In the genomic region with DNA sequence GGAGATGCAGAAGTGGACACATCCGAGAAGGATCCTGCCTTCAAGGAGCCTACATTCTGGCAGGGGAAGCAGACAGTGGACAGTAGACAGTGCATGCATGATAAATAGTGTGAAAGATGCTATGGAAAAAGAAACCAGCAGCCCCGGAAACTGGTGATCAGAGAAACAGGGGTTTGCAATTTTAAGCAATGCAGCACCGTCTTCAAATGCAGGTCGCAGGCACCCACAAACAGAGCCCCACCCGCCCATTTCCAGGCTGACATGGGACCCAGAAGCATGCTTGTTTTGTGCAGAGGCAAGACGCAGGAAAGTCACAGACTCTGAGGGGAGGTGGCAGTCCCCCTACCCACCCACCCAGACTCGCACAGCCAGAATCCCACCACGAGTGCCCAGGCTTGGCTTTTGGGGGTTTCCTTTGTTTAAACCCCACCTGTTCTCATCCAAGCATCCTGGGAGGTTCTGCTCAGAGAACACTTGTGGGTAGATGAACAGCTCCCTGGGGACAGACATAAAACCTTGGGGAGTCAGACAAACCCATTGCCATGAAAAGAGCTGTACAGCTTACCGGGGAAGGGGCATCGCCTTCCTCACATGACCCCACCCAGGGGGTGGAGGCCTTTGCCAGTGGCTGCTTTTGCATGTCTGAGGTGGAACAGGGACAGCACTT, we compare ENCODE assay signal across 17 cellular contexts.
DNase-seq lines count a peak whose midpoint lies in the region; ATAC-seq, FAIRE-seq and TF ChIP-seq lines count a peak whose summit lies in the region.
"Had no signal": no experiment of that assay in that cellular context is flagged by ENCODE, and none has a peak within 500 bp of the region (broad histone marks: within the 10 kb centered on the region; RNA-seq: fewer than 3 reads in every experiment).

No MANE protein-coding gene starts in this region.

- H4K20me1 ChIP-seq in HepG2 (ENCODE audit: insufficient read depth, low read length) (no peaks in the 10 kb centered on the region), GM12878 (ENCODE audit: control insufficient read depth, insufficient read depth) (no peaks in the 10 kb centered on the region)

- no peak for TF ChIP-seq POLR2A in HepG2 (IDR thresholded peaks at IDR 0.05; ENCODE audit: insufficient read depth in 1 of 2, low read depth in 2 of 2, low read length in 2 of 2)
- no peak for TF ChIP-seq POLR2A in right lobe of liver (IDR thresholded peaks at IDR 0.05)
- TF ChIP-seq POLR2A in GM12878 (IDR thresholded peaks at IDR 0.05; ENCODE audit: low read depth, low read length) = no peak

- RAD21 ChIA-PET in GM12878 (lab: Charles Lee; ENCODE audit: unreplicated experiment) = interaction anchor here (0.7 to 1.2 kb wide), 3 partner anchors 10 to 203 kb away, joined by 3 to 4 read pairs (median 3); no protein-coding TSS in a partner anchor

- in situ Hi-C loops in HepG2 (cut with HindIII; ENCODE audit: extremely low pct_ligation_motif_present, low pct_unique_long_range_greater_than_20kb) (no loop called here), GM12878 (cut with MboI) (no loop called here)

- CTCF ChIA-PET in HepG2 (lab: Yijun Ruan, JAX; ENCODE audit: low intra/inter-chr PET ratio, low total read pairs) = no interaction called here
- CTCF ChIA-PET in GM12878 (lab: Yijun Ruan, JAX) = interaction anchor here (1.7 kb wide), 1 partner anchor 105 kb away, joined by 4 read pairs; no protein-coding TSS in a partner anchor

- H3K27me3 ChIP-seq in HepG2 (ENCODE audit: control insufficient read depth in 1 of 2, insufficient read depth in 2 of 2, low read length in 2 of 2) = peaks cover 6 to 33% of the 10 kb centered on the region in 2 experiments
- no peaks in the 10 kb centered on the region for H3K27me3 ChIP-seq in right lobe of liver
- no peaks in the 10 kb centered on the region; a peak in 2 of 4 replicates for H3K27me3 ChIP-seq in GM12878 (replicated peaks in 1 of 2; ENCODE audit: control insufficient read depth in 2 of 2, insufficient read depth in 2 of 2, low read length in 1 of 2)
- H3K27me3 ChIP-seq in psoas muscle (ENCODE audit: insufficient read depth in 3 of 3, low read length in 2 of 3) = peaks cover 0 to 22% (median 2%) of the 10 kb centered on the region in 3 donors

- H3K9me3 ChIP-seq in HepG2 (ENCODE audit: low read length) = peaks cover 10% of the 10 kb centered on the region
- no peaks in the 10 kb centered on the region for H3K9me3 ChIP-seq in right lobe of liver
- peaks cover 2% of the 10 kb centered on the region; the same call in 1 of the 3 replicates for H3K9me3 ChIP-seq in GM12878 (replicated peaks; ENCODE audit: control insufficient read depth, insufficient read depth, low read length)
- no peaks in the 10 kb centered on the region for H3K9me3 ChIP-seq in psoas muscle
- H3K9me3 ChIP-seq: HAP-1 had no signal

- TF ChIP-seq RAD21 in HepG2 (CRISPR knock-in tag; IDR thresholded peaks at IDR 0.05) (no peak), GM12878 (IDR thresholded peaks at IDR 0.05; ENCODE audit: insufficient read depth, low read depth, low read length) (no peak)

- DNase-seq in HepG2 (ENCODE audit: low spot score) (no peak), right lobe of liver (no peak), NCI-H526 (lab: John Stamatoyannopoulos, UW) (peak; percentile 41 to 69), GM12878 (ENCODE audit: low read depth, low spot score) (no peak), hippocampal formation (lab: John Stamatoyannopoulos, UW) (no peak), psoas muscle (no peak)
- DNase-seq: activated T-cell treated with anti-CD3 and anti-CD28 coated beads, Interleukin-2, amount 50 U/mL, for 1 hour; effector CD4-positive, alpha-beta T cell; immature natural killer cell; NCI-H1048; NCI-H2081; PC-3 had no signal

- no peaks in the 10 kb centered on the region for H3K36me3 ChIP-seq in HepG2 (replicated peaks in 1 of 2; ENCODE audit: control insufficient read depth in 1 of 2, insufficient read depth in 2 of 2, low read length in 2 of 2)
- no peaks in the 10 kb centered on the region for H3K36me3 ChIP-seq in right lobe of liver
- no peaks in the 10 kb centered on the region for H3K36me3 ChIP-seq in GM12878 (ENCODE audit: control insufficient read depth in 2 of 2, insufficient read depth in 2 of 2, low read length in 1 of 2)
- no peaks in the 10 kb centered on the region for H3K36me3 ChIP-seq in psoas muscle (ENCODE audit: insufficient read depth in 1 of 2, low read depth in 1 of 2)
- H3K36me3 ChIP-seq: HAP-1 had no signal

- FAIRE-seq in HepG2 (lab: Jason Lieb, UNC) = no peak
- no peak for FAIRE-seq in GM12878 (lab: Jason Lieb, UNC)
- FAIRE-seq: D721Med, urothelium cell line had no signal

- SMC1A ChIA-PET in GM12878 (lab: Charles Lee; ENCODE audit: uncharacterized antibody, unreplicated experiment) = interaction anchor here (1.5 kb wide), 2 partner anchors 13 to 15 kb away, joined by 3 to 4 read pairs; no protein-coding TSS in a partner anchor

- H3K79me2 ChIP-seq in HepG2 (ENCODE audit: insufficient read depth, low read length) (no peaks in the 10 kb centered on the region), GM12878 (ENCODE audit: control insufficient read depth, insufficient read depth, low read length) (no peaks in the 10 kb centered on the region)
- H3K79me2 ChIP-seq: parathyroid adenoma had no signal

- no peak overlapping the region for H3K4me3 ChIP-seq in HepG2 (replicated peaks in 1 of 3; ENCODE audit: insufficient read depth in 1 of 3, low read depth in 2 of 3, low read length in 3 of 3)
- no peak overlapping the region for H3K4me3 ChIP-seq in right lobe of liver
- H3K4me3 ChIP-seq in GM12878 = no peak overlapping the region
- H3K4me3 ChIP-seq in psoas muscle = no peak overlapping the region
- H3K4me3 ChIP-seq: HAP-1 had no signal

- ATAC-seq in HepG2 = no peak
- no peak for ATAC-seq in right lobe of liver
- ATAC-seq in GM12878 = no peak
- ATAC-seq in psoas muscle = no peak
- no peak for ATAC-seq in HG03196 (IDR thresholded peaks at IDR 0.05; ENCODE audit: unreplicated experiment)
- ATAC-seq: PC-3 had no signal

- no peak for TF ChIP-seq CTCF in HepG2 (CRISPR knock-in tag; IDR thresholded peaks at IDR 0.05)
- no peak for TF ChIP-seq CTCF in right lobe of liver (IDR thresholded peaks at IDR 0.05)
- no peak for TF ChIP-seq CTCF in GM12878 (IDR thresholded peaks at IDR 0.05 in 2 of 3, conservative IDR thresholded peaks at IDR 0.05 in 1 of 3; ENCODE audit: control insufficient read depth in 2 of 3, extremely low read depth in 1 of 3, insufficient read depth in 1 of 3, low read depth in 3 of 3, low read length in 3 of 3)
- TF ChIP-seq CTCF in psoas muscle (IDR thresholded peaks at IDR 0.05) = no peak

- 47% methylated on average over 5 of the region's 10 CpGs for WGBS in HepG2 (ENCODE audit: low lambda C conversion rate)
- WGBS in right lobe of liver (ENCODE audit: insufficient coverage, low coverage, low lambda C conversion rate, missing lambda C conversion rate) = 50% methylated on average over 7 of the region's 10 CpGs
- WGBS in GM12878 (ENCODE audit: insufficient coverage, insufficient replicate concordance, low lambda C conversion rate, missing lambda C conversion rate) = 13% methylated on average over 8 of the region's 10 CpGs
- WGBS in psoas muscle, 3 donors = 69 to 72% (median 72%) methylated on average over 10 of the region's 10 CpGs

- BruUV-seq in HepG2 (replicated peaks; lab: Mats Ljungman, UMichigan) (no TSS peak), GM12878 (replicated peaks; lab: Mats Ljungman, UMichigan) (no TSS peak)

- H3K9ac ChIP-seq in HepG2 (ENCODE audit: insufficient read depth, low read depth, low read length) = no peak overlapping the region
- H3K9ac ChIP-seq in GM12878 (ENCODE audit: control insufficient read depth, insufficient read depth, low read length) = no peak overlapping the region
- H3K9ac ChIP-seq: parathyroid adenoma had no signal

- TF ChIP-seq EP300 in HepG2 (IDR thresholded peaks at IDR 0.05; ENCODE audit: low read depth in 2 of 2, low read length in 2 of 2) = no peak
- TF ChIP-seq EP300 in HepG2 (CRISPR knock-in tag; IDR thresholded peaks at IDR 0.05; ENCODE audit: borderline replicate concordance) = no peak
- TF ChIP-seq EP300 in GM12878 (IDR thresholded peaks at IDR 0.05; ENCODE audit: borderline replicate concordance in 1 of 2, control insufficient read depth in 1 of 2, low read depth in 2 of 2, low read length in 2 of 2) = no peak

- H3K4me1 ChIP-seq in HepG2 (ENCODE audit: insufficient read depth, low read length) (peaks cover 9% of the 10 kb centered on the region), right lobe of liver (no peaks in the 10 kb centered on the region), GM12878 (ENCODE audit: control insufficient read depth, insufficient read depth, low read length) (no peaks in the 10 kb centered on the region), psoas muscle (no peaks in the 10 kb centered on the region)
- H3K4me1 ChIP-seq: HAP-1, parathyroid adenoma had no signal

- POLR2A ChIA-PET in HepG2 (lab: Yijun Ruan, JAX) = no interaction called here
- POLR2A ChIA-PET in GM12878 (lab: Charles Lee) = no interaction called here

- H2AFZ ChIP-seq in HepG2 (ENCODE audit: low read length) (no peak overlapping the region), GM12878 (ENCODE audit: control insufficient read depth, low read depth, low read length) (no peak overlapping the region)
- H2AFZ ChIP-seq: parathyroid adenoma had no signal

- peak overlapping the region; percentile 37; the same call in 1 of the 2 replicates for H3K4me2 ChIP-seq in HepG2 (ENCODE audit: low read depth, low read length)
- H3K4me2 ChIP-seq in GM12878 (ENCODE audit: control insufficient read depth, insufficient read depth) = no peak overlapping the region

- H3K27ac ChIP-seq in HepG2 (ENCODE audit: extremely low read length, insufficient read depth, low read length) (no peak overlapping the region), right lobe of liver (no peak overlapping the region), GM12878 (ENCODE audit: control insufficient read depth, insufficient read depth) (no peak overlapping the region), psoas muscle (no peak overlapping the region)
- H3K27ac ChIP-seq: parathyroid adenoma had no signal

- intact Hi-C loops in HepG2 (cut with micrococcal nuclease; ENCODE audit: unreplicated experiment) = no loop called here
- intact Hi-C loops in right lobe of liver (cut with DNase I) = no loop called here
- intact Hi-C loops in GM12878 (cut with micrococcal nuclease; ENCODE audit: unreplicated experiment) = no loop called here
- intact Hi-C loops in psoas muscle (cut with DNase I) = no loop called here

TF ChIP-seq in HepG2, 621 proteins besides CTCF, POLR2A, EP300 and RAD21:
- TF ChIP-seq ZNF83 (CRISPR knock-in tag; IDR thresholded peaks at IDR 0.05; ENCODE audit: borderline replicate concordance) = no peak
- TF ChIP-seq ZNF768 (CRISPR knock-in tag; IDR thresholded peaks at IDR 0.05) = no peak
- no peak for TF ChIP-seq ZNF382 (CRISPR knock-in tag; IDR thresholded peaks at IDR 0.05; ENCODE audit: borderline replicate concordance)
- TF ChIP-seq CEBPG (CRISPR knock-in tag; IDR thresholded peaks at IDR 0.05) = no peak

TF ChIP-seq in GM12878, 131 proteins besides CTCF, POLR2A, EP300 and RAD21:
- TF ChIP-seq MEF2B (IDR thresholded peaks at IDR 0.05; ENCODE audit: partially characterized antibody, poor library complexity, severe bottlenecking) (peak; percentile 89), JUNB (IDR thresholded peaks at IDR 0.05) (no peak)

Comparison
In these comparisons a context has a peak if more than half of its experiments do, and no peak if none do; other contexts are left out.
1. DNase-seq: peak in NCI-H526 (2 of 2); none in HepG2 (single experiment), right lobe of liver (0 of 3), GM12878 (single experiment), hippocampal formation (0 of 2) and psoas muscle (0 of 2).